ENCODE assay signal across 1 cellular context in the genomic region with DNA sequence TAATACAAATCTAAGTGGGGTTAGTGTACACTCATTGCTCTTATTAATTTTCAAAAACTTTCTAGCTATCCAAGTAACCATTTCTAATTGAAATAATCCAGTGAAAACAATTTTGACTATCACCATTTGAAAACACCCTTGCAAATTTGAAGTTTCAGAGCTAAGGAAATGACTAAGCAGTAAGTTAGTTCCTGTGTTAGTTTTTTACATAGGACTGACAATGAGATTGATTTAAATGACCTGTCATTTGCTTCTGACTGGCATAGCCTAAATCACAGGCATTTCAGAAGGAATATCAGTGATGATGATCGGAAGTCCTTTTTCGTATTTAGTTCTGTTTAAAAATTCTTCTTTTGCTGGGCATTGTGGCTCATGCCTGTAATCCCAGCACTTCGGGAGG.
TF ChIP-seq lines count a peak whose summit lies in the region.

No MANE protein-coding gene starts in this region.

TF ChIP-seq in GM12878, 131 proteins besides CTCF, POLR2A, EP300 and RAD21:
- no peak for TF ChIP-seq PAX8 (IDR thresholded peaks at IDR 0.05)
- TF ChIP-seq PAX5 (IDR thresholded peaks at IDR 0.05; ENCODE audit: borderline replicate concordance, low read depth, low read length): no peak
- TF ChIP-seq, protein P1, sequence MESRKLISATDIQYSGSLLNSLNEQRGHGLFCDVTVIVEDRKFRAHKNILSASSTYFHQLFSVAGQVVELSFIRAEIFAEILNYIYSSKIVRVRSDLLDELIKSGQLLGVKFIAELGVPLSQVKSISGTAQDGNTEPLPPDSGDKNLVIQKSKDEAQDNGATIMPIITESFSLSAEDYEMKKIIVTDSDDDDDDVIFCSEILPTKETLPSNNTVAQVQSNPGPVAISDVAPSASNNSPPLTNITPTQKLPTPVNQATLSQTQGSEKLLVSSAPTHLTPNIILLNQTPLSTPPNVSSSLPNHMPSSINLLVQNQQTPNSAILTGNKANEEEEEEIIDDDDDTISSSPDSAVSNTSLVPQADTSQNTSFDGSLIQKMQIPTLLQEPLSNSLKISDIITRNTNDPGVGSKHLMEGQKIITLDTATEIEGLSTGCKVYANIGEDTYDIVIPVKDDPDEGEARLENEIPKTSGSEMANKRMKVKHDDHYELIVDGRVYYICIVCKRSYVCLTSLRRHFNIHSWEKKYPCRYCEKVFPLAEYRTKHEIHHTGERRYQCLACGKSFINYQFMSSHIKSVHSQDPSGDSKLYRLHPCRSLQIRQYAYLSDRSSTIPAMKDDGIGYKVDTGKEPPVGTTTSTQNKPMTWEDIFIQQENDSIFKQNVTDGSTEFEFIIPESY (IDR thresholded peaks at IDR 0.05): no peak
- 0 out of 2 replicates have a peak, but pooled peaks have one; percentile 33 for TF ChIP-seq JUNB (IDR thresholded peaks at IDR 0.05)
- TF ChIP-seq, protein P2, sequence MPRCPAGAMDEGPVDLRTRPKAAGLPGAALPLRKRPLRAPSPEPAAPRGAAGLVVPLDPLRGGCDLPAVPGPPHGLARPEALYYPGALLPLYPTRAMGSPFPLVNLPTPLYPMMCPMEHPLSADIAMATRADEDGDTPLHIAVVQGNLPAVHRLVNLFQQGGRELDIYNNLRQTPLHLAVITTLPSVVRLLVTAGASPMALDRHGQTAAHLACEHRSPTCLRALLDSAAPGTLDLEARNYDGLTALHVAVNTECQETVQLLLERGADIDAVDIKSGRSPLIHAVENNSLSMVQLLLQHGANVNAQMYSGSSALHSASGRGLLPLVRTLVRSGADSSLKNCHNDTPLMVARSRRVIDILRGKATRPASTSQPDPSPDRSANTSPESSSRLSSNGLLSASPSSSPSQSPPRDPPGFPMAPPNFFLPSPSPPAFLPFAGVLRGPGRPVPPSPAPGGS (IDR thresholded peaks at IDR 0.05; ENCODE audit: borderline replicate concordance, insufficient read depth, low read depth, low read length, poor library complexity, severe bottlenecking): no peak
- TF ChIP-seq KDM1A (IDR thresholded peaks at IDR 0.05; ENCODE audit: borderline replicate concordance): no peak
- TF ChIP-seq, protein P3, sequence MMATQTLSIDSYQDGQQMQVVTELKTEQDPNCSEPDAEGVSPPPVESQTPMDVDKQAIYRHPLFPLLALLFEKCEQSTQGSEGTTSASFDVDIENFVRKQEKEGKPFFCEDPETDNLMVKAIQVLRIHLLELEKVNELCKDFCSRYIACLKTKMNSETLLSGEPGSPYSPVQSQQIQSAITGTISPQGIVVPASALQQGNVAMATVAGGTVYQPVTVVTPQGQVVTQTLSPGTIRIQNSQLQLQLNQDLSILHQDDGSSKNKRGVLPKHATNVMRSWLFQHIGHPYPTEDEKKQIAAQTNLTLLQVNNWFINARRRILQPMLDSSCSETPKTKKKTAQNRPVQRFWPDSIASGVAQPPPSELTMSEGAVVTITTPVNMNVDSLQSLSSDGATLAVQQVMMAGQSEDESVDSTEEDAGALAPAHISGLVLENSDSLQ (IDR thresholded peaks at IDR 0.05): peak; percentile 43; the same call in 1 of the 2 replicates
- no peak for TF ChIP-seq BCL11A (IDR thresholded peaks at IDR 0.05; ENCODE audit: low read depth, low read length)
- TF ChIP-seq STAT1 (conservative IDR thresholded peaks at IDR 0.05): no peak
- no peak for TF ChIP-seq FOXM1 (IDR thresholded peaks at IDR 0.05; ENCODE audit: low read depth, low read length)
TF ChIP-seq in GM12878: peak in this region for 2.
